1 cellular context compared by ENCODE assay signal in genomic region chr12:31773223-31773750, GRCh38.
TF ChIP-seq lines count a peak whose summit lies in the region.

No MANE protein-coding gene starts in this region.

TF ChIP-seq in HepG2, 621 proteins besides CTCF, POLR2A, EP300 and RAD21 (continued from another document and continues in another):
- no peak; the same call in 1 of the 2 replicates for TF ChIP-seq ZFP82 (CRISPR knock-in tag; IDR thresholded peaks at IDR 0.05; ENCODE audit: borderline replicate concordance)
- no peak for TF ChIP-seq NRL (CRISPR knock-in tag; IDR thresholded peaks at IDR 0.05; ENCODE audit: borderline replicate concordance)
- peak; percentile 75 for TF ChIP-seq DMAP1 (CRISPR knock-in tag; IDR thresholded peaks at IDR 0.05)
- TF ChIP-seq KLF9 (CRISPR knock-in tag; IDR thresholded peaks at IDR 0.05; ENCODE audit: low read depth), result peak; percentile 34; the same call in 1 of the 2 replicates
- 0 out of 2 replicates have a peak, but pooled peaks have one; percentile 22 for TF ChIP-seq ZNF629 (CRISPR knock-in tag; conservative IDR thresholded peaks at IDR 0.05)
- no peak for TF ChIP-seq SNRNP70 (IDR thresholded peaks at IDR 0.05; ENCODE audit: low read depth, low read length)
- TF ChIP-seq JUNB (CRISPR knock-in tag; IDR thresholded peaks at IDR 0.05; ENCODE audit: borderline replicate concordance), result no peak
- TF ChIP-seq FOXP1 (IDR thresholded peaks at IDR 0.05), result peak; percentile 95
- TF ChIP-seq FOXP1 (CRISPR knock-in tag; IDR thresholded peaks at IDR 0.05), result peak; percentile 100
- 0 out of 2 replicates have a peak, but pooled peaks have one; percentile 52 for TF ChIP-seq SNAPC5 (CRISPR knock-in tag; IDR thresholded peaks at IDR 0.05; ENCODE audit: borderline replicate concordance)
- peak; percentile 46 for TF ChIP-seq HNF1A (IDR thresholded peaks at IDR 0.05; ENCODE audit: low read depth)
- TF ChIP-seq HNF1A (CRISPR knock-in tag; IDR thresholded peaks at IDR 0.05; ENCODE audit: borderline replicate concordance), result peak; percentile 59; the same call in 1 of the 2 replicates
- no peak for TF ChIP-seq ZFY (CRISPR knock-in tag; IDR thresholded peaks at IDR 0.05)
- peak; percentile 55; the same call in 1 of the 2 replicates for TF ChIP-seq ZNF264 (CRISPR knock-in tag; IDR thresholded peaks at IDR 0.05)
- no peak for TF ChIP-seq EED (CRISPR knock-in tag; IDR thresholded peaks at IDR 0.05)
- peak; percentile 60; the same call in 1 of the 2 replicates for TF ChIP-seq KAT7 (CRISPR knock-in tag; IDR thresholded peaks at IDR 0.05; ENCODE audit: borderline replicate concordance)
- no peak for TF ChIP-seq ZNF691 (CRISPR knock-in tag; IDR thresholded peaks at IDR 0.05; ENCODE audit: borderline replicate concordance, low read depth)
- TF ChIP-seq HMGA1 (CRISPR knock-in tag; conservative IDR thresholded peaks at IDR 0.05), result no peak
- TF ChIP-seq SKI (IDR thresholded peaks at IDR 0.05; ENCODE audit: partially characterized antibody), result peak; percentile 93
- TF ChIP-seq YY1 (IDR thresholded peaks at IDR 0.05; ENCODE audit: insufficient read depth, insufficient replicate concordance, low read depth, low read length), result no peak
- no peak for TF ChIP-seq CHD2 (IDR thresholded peaks at IDR 0.05; ENCODE audit: low read depth, low read length)
- peak; percentile 66; the same call in 1 of the 2 replicates for TF ChIP-seq ZFP91 (CRISPR knock-in tag; IDR thresholded peaks at IDR 0.05; ENCODE audit: borderline replicate concordance)
- no peak for TF ChIP-seq ZNF24 (IDR thresholded peaks at IDR 0.05)
- 0 out of 2 replicates have a peak, but pooled peaks have one; percentile 43 for TF ChIP-seq DRAP1 (CRISPR knock-in tag; IDR thresholded peaks at IDR 0.05)
- no peak for TF ChIP-seq HNRNPK (IDR thresholded peaks at IDR 0.05; ENCODE audit: low read depth, low read length, poor library complexity, severe bottlenecking)
- TF ChIP-seq STAT6 (CRISPR knock-in tag; IDR thresholded peaks at IDR 0.05; ENCODE audit: borderline replicate concordance), result peak; percentile 65; the same call in 1 of the 2 replicates
- TF ChIP-seq TCF7L2 (IDR thresholded peaks at IDR 0.05; ENCODE audit: low read depth, low read length), result no peak
- TF ChIP-seq SP5 (CRISPR knock-in tag; IDR thresholded peaks at IDR 0.05; ENCODE audit: borderline replicate concordance, low read depth), result peak; percentile 55; the same call in 1 of the 2 replicates
- TF ChIP-seq GLMP (CRISPR knock-in tag; IDR thresholded peaks at IDR 0.05; ENCODE audit: borderline replicate concordance), result no peak
- no peak for TF ChIP-seq EHMT2 (IDR thresholded peaks at IDR 0.05; ENCODE audit: borderline replicate concordance, low read depth, low read length)
- no peak for TF ChIP-seq ZNF496 (CRISPR knock-in tag; IDR thresholded peaks at IDR 0.05; ENCODE audit: insufficient replicate concordance)
- no peak for TF ChIP-seq MTERF4 (CRISPR knock-in tag; IDR thresholded peaks at IDR 0.05)
- TF ChIP-seq HMG20A (CRISPR knock-in tag; IDR thresholded peaks at IDR 0.05; ENCODE audit: borderline replicate concordance), result peak; percentile 85
- 0 out of 2 replicates have a peak, but pooled peaks have one; percentile 62 for TF ChIP-seq ZNF318 (CRISPR knock-in tag; IDR thresholded peaks at IDR 0.05)
- peak; percentile 52; the same call in 1 of the 2 replicates for TF ChIP-seq JUN (CRISPR knock-in tag; IDR thresholded peaks at IDR 0.05)
- TF ChIP-seq ZNF382 (CRISPR knock-in tag; IDR thresholded peaks at IDR 0.05; ENCODE audit: borderline replicate concordance), result no peak
- no peak for TF ChIP-seq NR0B2 (CRISPR knock-in tag; IDR thresholded peaks at IDR 0.05)
- TF ChIP-seq MLLT10 (CRISPR knock-in tag; IDR thresholded peaks at IDR 0.05), result no peak
- no peak for TF ChIP-seq ZNF749 (CRISPR knock-in tag; IDR thresholded peaks at IDR 0.05; ENCODE audit: borderline replicate concordance)
